In genomic region chr16:47533744-47534292, GRCh38 we compare ENCODE assay signal across 23 cellular contexts.
A peak's percentile ranks its signal among the peaks of the same experiment; 100 is the strongest.
DNase-seq lines count a peak whose midpoint lies in the region; ATAC-seq, FAIRE-seq and TF ChIP-seq lines count a peak whose summit lies in the region.
"Had no signal": no experiment of that assay in that cellular context is flagged by ENCODE, and none has a peak within 500 bp of the region (broad histone marks: within the 10 kb centered on the region; RNA-seq: fewer than 3 reads in every experiment).

No MANE protein-coding gene starts in this region.

- intact Hi-C loops in activated B cell treated with CpG ODN at 0.5 μM for 24 hours (cut with micrococcal nuclease) (no loop called here), posterior vena cava (cut with DNase I) (no loop called here)

- H3K36me3 Mint-ChIP-seq in activated B cell treated with CpG ODN at 0.5 μM for 24 hours (ENCODE audit: low read depth), result peaks cover 65% of the 10 kb centered on the region

- POLR2A ChIA-PET in activated B cell treated with CpG ODN at 0.5 μM for 24 hours (lab: Charles Lee), result no interaction called here

- ATAC-seq in activated B cell treated with CpG ODN at 0.5 μM for 24 hours (ENCODE audit: low read depth), result peak; percentile 21
- ATAC-seq: A549, HCT116 had no signal

- DNase-seq in Jurkat, Clone E6-1 (ENCODE audit: low read depth, low spot score), result peak; percentile 37
- DNase-seq in activated B cell treated with CpG ODN at 0.5 μM for 24 hours, result no peak
- peak; percentile 75 for DNase-seq in posterior vena cava (ENCODE audit: low spot score)
- no peak for DNase-seq in H54 (ENCODE audit: insufficient read length, low spot score)
- no peak for DNase-seq in D341Med (ENCODE audit: low spot score)
- no peak for DNase-seq in NCI-H1105 treated with DMSO at 0.1 percent for 48 hours (lab: John Stamatoyannopoulos, UW)
- DNase-seq: 8988T; ACHN; AML-193; BE2C; CD4-positive, alpha-beta T cell; CD8-positive, alpha-beta memory T cell; DMS53; DMS79 treated with DMSO at 0.1 percent for 48 hours; GM23248; H9 had no signal

- no peaks in the 10 kb centered on the region for H3K27me3 Mint-ChIP-seq in activated B cell treated with CpG ODN at 0.5 μM for 24 hours
- H3K27me3 Mint-ChIP-seq: CD4-positive, alpha-beta T cell; CD8-positive, alpha-beta memory T cell had no signal

- H3K4me3 Mint-ChIP-seq in activated B cell treated with CpG ODN at 0.5 μM for 24 hours, result no peak overlapping the region
- H3K4me3 Mint-ChIP-seq: CD14-positive monocyte; CD4-positive, alpha-beta T cell; CD8-positive, alpha-beta memory T cell; H9 had no signal

- CTCF ChIA-PET in activated B cell treated with CpG ODN at 0.5 μM for 24 hours (lab: Charles Lee), result no interaction called here

- H3K4me1 Mint-ChIP-seq in activated B cell treated with CpG ODN at 0.5 μM for 24 hours, result peaks cover 2% of the 10 kb centered on the region

- peaks cover 4% of the 10 kb centered on the region for H3K9me3 Mint-ChIP-seq in activated B cell treated with CpG ODN at 0.5 μM for 24 hours

- FAIRE-seq in H54 (lab: Jason Lieb, UNC), result no peak
- FAIRE-seq: G401.6, GM12892, GM19239, H1 had no signal

- TF ChIP-seq CTCF in activated B cell treated with CpG ODN at 0.5 μM for 24 hours (IDR thresholded peaks at IDR 0.05), result no peak

- no peak overlapping the region for H3K27ac Mint-ChIP-seq in activated B cell treated with CpG ODN at 0.5 μM for 24 hours
- H3K27ac Mint-ChIP-seq: CD14-positive monocyte; CD4-positive, alpha-beta T cell had no signal

- no peak for TF ChIP-seq POLR2A in H54 (IDR thresholded peaks at IDR 0.05; ENCODE audit: low read depth, low read length)

- H3K4me3 ChIP-seq in Jurkat, Clone E6-1 (ENCODE audit: low read length), result no peak overlapping the region
- H3K4me3 ChIP-seq: A549, GM23248 had no signal

Comparison
In these comparisons a context has a peak if more than half of its experiments do, and no peak if none do; other contexts are left out.
1. DNase-seq: peak in Jurkat, Clone E6-1 (single experiment) and posterior vena cava (single experiment); none in activated B cell treated with CpG ODN at 0.5 μM for 24 hours (single experiment), H54 (single experiment), D341Med (single experiment) and NCI-H1105 treated with DMSO at 0.1 percent for 48 hours (single experiment).